In genomic region chr1:179550753-179551682, GRCh38 we compare ENCODE assay signal across 11 cellular contexts. TPM values are rescaled to one million over a fixed set of nuclear protein-coding genes. Genes with fewer than 3 reads are reported as not detected.
DNase-seq lines count a peak whose midpoint lies in the region; ATAC-seq and TF ChIP-seq lines count a peak whose summit lies in the region.
"Had no signal": no experiment of that assay in that cellular context is flagged by ENCODE, and none has a peak within 500 bp of the region (broad histone marks: within the 10 kb centered on the region; RNA-seq: fewer than 3 reads in every experiment).

No MANE protein-coding gene starts in this region.

- peak overlapping the region; percentile 31 for H3K4me2 ChIP-seq in osteoblast (ENCODE audit: insufficient read depth, low read length)

- no peaks in the 10 kb centered on the region for H3K36me3 Mint-ChIP-seq in CD4-positive, alpha-beta T cell (ENCODE audit: low read depth)
- H3K36me3 Mint-ChIP-seq: brain, memory B cell had no signal

- peak; percentile 87 for ATAC-seq in GM18861 (IDR thresholded peaks at IDR 0.05; ENCODE audit: unreplicated experiment)
- ATAC-seq in GM21390 (IDR thresholded peaks at IDR 0.05; ENCODE audit: unreplicated experiment), result no peak
- no peak for ATAC-seq in CD4-positive, alpha-beta T cell (ENCODE audit: poor library complexity)

- DNase-seq in HL-60 (ENCODE audit: low read depth in 1 of 2, low spot score in 1 of 2) (peak; percentile 42 to 52), adipocyte (ENCODE audit: low read depth) (peak; percentile 67), osteoblast (ENCODE audit: insufficient read length, low spot score, missing footprints) (peak; percentile 72), GM10248 (ENCODE audit: extremely low spot score) (no peak), inferior parietal cortex (ENCODE audit: extremely low spot score) (no peak)
- no peak for DNase-seq in CD4-positive, alpha-beta T cell

- CTCF ChIA-PET in GM10248 (lab: Yijun Ruan, JAX), result no interaction called here
- CTCF ChIA-PET in CD4-positive, alpha-beta T cell (lab: Charles Lee), result no interaction called here

- H3K4me3 ChIP-seq in HL-60 (replicated peaks; ENCODE audit: insufficient read depth, low read length), result no peak overlapping the region
- H3K4me3 ChIP-seq in adipocyte (ENCODE audit: low read length), result peak overlapping the region; percentile 36
- H3K4me3 ChIP-seq in osteoblast (ENCODE audit: insufficient read depth, low read length), result no peak overlapping the region

- H3K27ac ChIP-seq in HL-60 (replicated peaks) (no peak overlapping the region), osteoblast (ENCODE audit: low read depth, low read length) (no peak overlapping the region)
- no peak overlapping the region for H3K27ac ChIP-seq in CD4-positive, alpha-beta T cell (ENCODE audit: low read depth, low read length)

- H3K27me3 Mint-ChIP-seq in CD4-positive, alpha-beta T cell, result no peaks in the 10 kb centered on the region

- POLR2A ChIA-PET in GM10248 (lab: Yijun Ruan, JAX), result no interaction called here
- POLR2A ChIA-PET in CD4-positive, alpha-beta T cell (lab: Charles Lee), result no interaction called here

- intact Hi-C loops in CD4-positive, alpha-beta T cell (cut with DNase I, micrococcal nuclease), result no loop called here

- H3K9ac ChIP-seq in adipocyte (ENCODE audit: low read length), result no peak overlapping the region

- no peaks in the 10 kb centered on the region for H4K20me1 ChIP-seq in osteoblast (ENCODE audit: insufficient read depth, low read length)

- H3K36me3 ChIP-seq in adipocyte (ENCODE audit: control insufficient read depth, insufficient read depth, low read length, severe bottlenecking), result no peaks in the 10 kb centered on the region
- no peaks in the 10 kb centered on the region for H3K36me3 ChIP-seq in osteoblast (ENCODE audit: insufficient read depth, low read length)

- H3K4me3 Mint-ChIP-seq in CD4-positive, alpha-beta T cell, result no peak overlapping the region
- H3K4me3 Mint-ChIP-seq: brain, memory B cell had no signal

- H3K27me3 ChIP-seq in HL-60 (ENCODE audit: insufficient read depth, poor library complexity, severe bottlenecking), result no peaks in the 10 kb centered on the region
- H3K27me3 ChIP-seq in adipocyte (replicated peaks; ENCODE audit: control insufficient read depth, insufficient read depth, low read length), result no peaks in the 10 kb centered on the region
- no peaks in the 10 kb centered on the region for H3K27me3 ChIP-seq in osteoblast (ENCODE audit: insufficient read depth, low read length)
- H3K27me3 ChIP-seq in CD4-positive, alpha-beta T cell (ENCODE audit: control insufficient read depth, insufficient read depth, low read length), result no peaks in the 10 kb centered on the region

- H3K79me2 ChIP-seq in osteoblast (ENCODE audit: insufficient read depth, low read length), result no peaks in the 10 kb centered on the region

- no peaks in the 10 kb centered on the region for H3K4me1 Mint-ChIP-seq in CD4-positive, alpha-beta T cell (ENCODE audit: low read depth)
- H3K4me1 Mint-ChIP-seq: brain had no signal

- H3K9me3 Mint-ChIP-seq in CD4-positive, alpha-beta T cell, result no peaks in the 10 kb centered on the region
- H3K9me3 Mint-ChIP-seq: brain, memory B cell had no signal

- peak overlapping the region; percentile 27 for H2AFZ ChIP-seq in osteoblast (ENCODE audit: low read length)

- H3K4me1 ChIP-seq in adipocyte (ENCODE audit: control insufficient read depth, insufficient read depth, low read length), result peaks cover 15% of the 10 kb centered on the region
- no peaks in the 10 kb centered on the region for H3K4me1 ChIP-seq in osteoblast (ENCODE audit: insufficient read depth, low read length)

- no peaks in the 10 kb centered on the region for H3K9me3 ChIP-seq in adipocyte (ENCODE audit: control insufficient read depth, low read length)
- H3K9me3 ChIP-seq in osteoblast (ENCODE audit: low read depth, low read length), result no peaks in the 10 kb centered on the region
- no peaks in the 10 kb centered on the region for H3K9me3 ChIP-seq in CD4-positive, alpha-beta T cell (ENCODE audit: control insufficient read depth, low read length)

- no peak overlapping the region for H3K27ac Mint-ChIP-seq in CD4-positive, alpha-beta T cell
- H3K27ac Mint-ChIP-seq: brain, memory B cell had no signal

- TF ChIP-seq CTCF in HL-60 (IDR thresholded peaks at IDR 0.05; ENCODE audit: insufficient read depth, low read length), result no peak
- TF ChIP-seq CTCF in osteoblast (IDR thresholded peaks at IDR 0.05; ENCODE audit: extremely low read depth, low read depth, low read length), result no peak
- no peak for TF ChIP-seq CTCF in GM10248 (IDR thresholded peaks at IDR 0.05; ENCODE audit: control extremely low read depth, extremely low read depth, low read depth, missing control alignments)
- TF ChIP-seq CTCF in CD4-positive, alpha-beta T cell (IDR thresholded peaks at IDR 0.05), result no peak

RNA-seq across cellular contexts. Expression of gene NPHS2, which starts 24.7 kb away (rescaled TPM):
- total RNA-seq in osteoblast, result not detected in 2 replicates
- not detected for total RNA-seq in CD4-positive, alpha-beta T cell
- total RNA-seq: T-helper 2 cell treated with Interferon-gamma antibody and Interleukin-4, amounts not matched to agents 100 ng/mL and 5 ng/mL, for 36 hours had no signal

RNA-seq across cellular contexts. Expression of gene TDRD5, which starts 40.6 kb away (rescaled TPM):
- total RNA-seq in osteoblast, result not detected in 2 replicates
- total RNA-seq in CD4-positive, alpha-beta T cell, result not detected
- total RNA-seq: T-helper 2 cell treated with Interferon-gamma antibody and Interleukin-4, amounts not matched to agents 100 ng/mL and 5 ng/mL, for 36 hours had no signal

Comparison
In these comparisons a context has a peak if more than half of its experiments do, and no peak if none do; other contexts are left out.
1. DNase-seq: peak in HL-60 (2 of 2), adipocyte (single experiment) and osteoblast (single experiment); none in GM10248 (single experiment), CD4-positive, alpha-beta T cell (0 of 10) and inferior parietal cortex (single experiment).